5 cellular contexts compared by ENCODE assay signal in the genomic region with DNA sequence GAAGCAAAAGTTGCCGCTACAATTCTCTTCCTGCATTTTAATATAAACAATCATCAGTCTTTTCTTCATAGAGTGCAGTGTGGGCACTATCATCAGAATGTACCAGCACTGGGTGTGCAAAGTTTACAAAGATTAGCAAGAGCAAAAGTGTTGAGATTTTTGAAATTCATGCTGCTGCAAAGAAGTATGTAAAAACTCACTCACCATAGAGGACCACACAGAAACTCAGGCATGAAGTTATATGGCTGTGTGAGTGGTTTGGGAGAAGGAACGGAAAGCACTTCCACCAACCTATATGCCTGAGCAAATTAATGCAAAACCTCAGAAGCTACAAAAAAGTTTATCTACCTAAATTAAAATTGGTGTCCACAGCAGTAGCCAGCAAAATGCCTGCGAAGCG. TPM values are rescaled to one million over a fixed set of nuclear protein-coding genes. Genes with fewer than 3 reads are reported as not detected.
DNase-seq lines count a peak whose midpoint lies in the region; TF ChIP-seq lines count a peak whose summit lies in the region.
"Not testable (repeated sequence)": the region's sequence is repeated elsewhere in the genome, so short reads cannot be mapped to it uniquely, and the experiment has no call there.

No MANE protein-coding gene starts in this region.

- not testable (repeated sequence) for H3K4me1 ChIP-seq in mesenchymal stem cell (ENCODE audit: control insufficient read depth, insufficient read depth, low read depth, low read length); smooth muscle cell (ENCODE audit: low read depth)

- not testable (repeated sequence) for H2BK120ac ChIP-seq in mesenchymal stem cell (ENCODE audit: low read depth, low read length)

- not testable (repeated sequence) for H4K20me1 ChIP-seq in smooth muscle cell (ENCODE audit: low read depth)

- H2BK5ac ChIP-seq in mesenchymal stem cell (ENCODE audit: low read depth, low read length, poor library complexity, severe bottlenecking): not testable (repeated sequence)

- not testable (repeated sequence) for H3K18ac ChIP-seq in mesenchymal stem cell (ENCODE audit: low read depth in 1 of 2, low read length in 2 of 2)

- not testable (repeated sequence) for H3K4ac ChIP-seq in mesenchymal stem cell (ENCODE audit: low read depth in 1 of 2, low read length in 2 of 2)

- H2BK12ac ChIP-seq in mesenchymal stem cell (ENCODE audit: low read length in 2 of 2): not testable (repeated sequence)

- DNase-seq in HT1080 (ENCODE audit: low read depth) (peak; percentile 0), NCI-H226 (peak; percentile 1), iPS-NIHi7 (ENCODE audit: extremely low spot score) (peak; percentile 4), mesenchymal stem cell (peak; percentile 6)
- DNase-seq in smooth muscle cell (lab: John Stamatoyannopoulos, UW; ENCODE audit: unreplicated experiment): not testable (repeated sequence)

- not testable (repeated sequence) for H3K23ac ChIP-seq in mesenchymal stem cell (ENCODE audit: low read length in 2 of 2)

- H2AFZ ChIP-seq in mesenchymal stem cell (ENCODE audit: low read depth, low read length); smooth muscle cell (ENCODE audit: low read depth): not testable (repeated sequence)

- H3K79me1 ChIP-seq in mesenchymal stem cell (replicated peaks; ENCODE audit: low read length, poor library complexity, severe bottlenecking): not testable (repeated sequence)

- not testable (repeated sequence) for H3K9ac ChIP-seq in mesenchymal stem cell (ENCODE audit: low read length); smooth muscle cell (ENCODE audit: low read depth)

- not testable (repeated sequence) for H3K36me3 ChIP-seq in mesenchymal stem cell (ENCODE audit: control insufficient read depth in 1 of 2, insufficient read depth in 2 of 2, low read depth in 1 of 2, low read length in 2 of 2); smooth muscle cell (ENCODE audit: low read depth)

- TF ChIP-seq CTCF in smooth muscle cell (IDR thresholded peaks at IDR 0.05; ENCODE audit: borderline replicate concordance, insufficient read depth, poor library complexity, severe bottlenecking): not testable (repeated sequence)

- not testable (repeated sequence) for H3K27me3 ChIP-seq in mesenchymal stem cell (ENCODE audit: control insufficient read depth in 1 of 2, insufficient read depth in 1 of 2, low read length in 2 of 2); smooth muscle cell (ENCODE audit: low read depth)

- H3K79me2 ChIP-seq in smooth muscle cell (ENCODE audit: low read depth): not testable (repeated sequence)

- H4K8ac ChIP-seq in mesenchymal stem cell (ENCODE audit: low read length): not testable (repeated sequence)

- H3K4me2 ChIP-seq in mesenchymal stem cell (ENCODE audit: low read length, poor library complexity, severe bottlenecking): not testable (repeated sequence)
- H3K4me2 ChIP-seq in smooth muscle cell: peak overlapping the region; percentile 53

- WGBS in mesenchymal stem cell: no CpG with 5 or more reads among the region's 4 CpGs
- WGBS in smooth muscle cell (ENCODE audit: low lambda C conversion rate): 62% methylated on average over 2 of the region's 4 CpGs

- not testable (repeated sequence) for H4K91ac ChIP-seq in mesenchymal stem cell (ENCODE audit: low read length)

- H3K14ac ChIP-seq in mesenchymal stem cell (ENCODE audit: low read length in 2 of 2): not testable (repeated sequence)

- not testable (repeated sequence) for H3K27ac ChIP-seq in mesenchymal stem cell (ENCODE audit: low read length, poor library complexity, severe bottlenecking)
- peak overlapping the region; percentile 44 for H3K27ac ChIP-seq in smooth muscle cell (ENCODE audit: low read depth)

- H3K9me3 ChIP-seq in mesenchymal stem cell (ENCODE audit: control insufficient read depth, low read length); smooth muscle cell (replicated peaks; ENCODE audit: low read depth): not testable (repeated sequence)

- not testable (repeated sequence) for H3K4me3 ChIP-seq in mesenchymal stem cell (ENCODE audit: insufficient read depth in 1 of 2, low read depth in 1 of 2, low read length in 2 of 2); smooth muscle cell

- not testable (repeated sequence) for H2AK5ac ChIP-seq in mesenchymal stem cell (ENCODE audit: low read length, severe bottlenecking)

- not testable (repeated sequence) for H3F3A ChIP-seq in smooth muscle cell (ENCODE audit: low read depth)

- H2BK15ac ChIP-seq in mesenchymal stem cell (ENCODE audit: low read depth, poor library complexity, severe bottlenecking): not testable (repeated sequence)

RNA-seq across cellular contexts. Expression of a gene that starts 32.6 kb away (rescaled TPM):
- 3,352 and 4,043 TPM in 2 replicates for total RNA-seq in HT1080 (2014; rRNA removed; shearing (Covaris generic))
- polyA plus RNA-seq in HT1080 (2015; cell fraction: cytosol; rRNA removed): 7,780 and 8,806 TPM in 2 replicates
- 2,028 and 2,069 TPM in 2 replicates for polyA plus RNA-seq in HT1080 (2015; cell fraction: nucleus; rRNA removed)
- 3,754 TPM for polyA plus RNA-seq in mesenchymal stem cell (2013, experiment 1 of 2)
- polyA plus RNA-seq in mesenchymal stem cell (2013, experiment 2 of 2): 3,596 TPM
- total RNA-seq in smooth muscle cell: 3,589 and 4,582 TPM in 2 replicates
- 592 and 663 TPM in 2 replicates for polyA plus RNA-seq in smooth muscle cell
